In the genomic region with DNA sequence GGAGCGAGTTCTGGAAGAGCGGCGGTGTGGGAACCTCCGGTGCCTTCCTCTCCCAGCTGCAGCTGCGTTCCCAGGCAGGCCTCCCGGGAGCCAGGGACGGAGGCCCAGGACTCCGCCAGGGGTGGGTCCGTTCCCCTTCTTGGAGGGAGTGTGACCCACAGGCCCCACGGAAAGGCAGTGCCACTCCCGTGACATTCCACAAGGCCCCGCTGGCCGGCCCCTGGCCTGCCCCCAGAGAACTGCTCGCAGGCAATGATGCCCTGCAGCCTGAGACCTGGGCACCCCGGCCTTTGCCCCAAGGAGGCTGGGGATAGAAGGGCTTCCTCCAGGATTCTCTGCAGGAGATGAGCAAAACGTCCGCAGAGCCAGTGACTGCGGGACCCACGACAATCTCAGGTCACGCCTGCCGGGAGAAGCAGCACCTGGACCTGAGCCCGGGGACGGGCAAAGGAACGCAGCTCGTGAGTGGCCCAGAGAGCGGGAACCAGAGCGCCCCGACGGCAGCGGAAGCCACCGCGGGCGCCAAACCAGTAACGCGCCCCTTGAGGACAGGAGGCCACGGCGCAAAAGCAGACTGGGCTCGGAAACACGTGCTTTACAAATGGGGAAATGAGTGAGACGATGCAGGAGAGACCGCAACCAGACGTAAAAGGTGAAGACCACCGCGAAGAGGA, we compare ENCODE assay signal across 8 cellular contexts. TPM values are rescaled to one million over a fixed set of nuclear protein-coding genes. Genes with fewer than 3 reads are reported as not detected.
DNase-seq lines count a peak whose midpoint lies in the region; ATAC-seq and TF ChIP-seq lines count a peak whose summit lies in the region.

No MANE protein-coding gene starts in this region.

- H3K27me3 Mint-ChIP-seq in activated CD8-positive, alpha-beta T cell treated with anti-CD3 and anti-CD28 coated beads for 36 hours: peaks cover 13% of the 10 kb centered on the region

- TF ChIP-seq CTCF in activated CD8-positive, alpha-beta T cell treated with anti-CD3 and anti-CD28 coated beads for 36 hours (IDR thresholded peaks at IDR 0.05): no peak
- TF ChIP-seq CTCF in left ventricle myocardium inferior (IDR thresholded peaks at IDR 0.05; ENCODE audit: borderline replicate concordance): peak; percentile 29

- ATAC-seq in activated CD8-positive, alpha-beta T cell treated with anti-CD3 and anti-CD28 coated beads for 36 hours: peak; percentile 92
- no peak for ATAC-seq in HG02763 (IDR thresholded peaks at IDR 0.05; ENCODE audit: unreplicated experiment)

- no peaks in the 10 kb centered on the region for H3K36me3 Mint-ChIP-seq in activated CD8-positive, alpha-beta T cell treated with anti-CD3 and anti-CD28 coated beads for 36 hours (ENCODE audit: low read depth)

- no peaks in the 10 kb centered on the region for H3K9me3 ChIP-seq in ES-I3 (ENCODE audit: control insufficient read depth, insufficient read depth, low read length)
- peaks cover 7% of the 10 kb centered on the region for H3K9me3 ChIP-seq in left ventricle myocardium inferior (replicated peaks)

- peaks cover 70% of the 10 kb centered on the region for H3K27me3 ChIP-seq in left ventricle myocardium inferior (ENCODE audit: low read depth)

- no peaks in the 10 kb centered on the region for H3K36me3 ChIP-seq in ES-I3 (ENCODE audit: insufficient read depth, low read length)
- no peaks in the 10 kb centered on the region for H3K36me3 ChIP-seq in left ventricle myocardium inferior

- intact Hi-C loops in activated CD8-positive, alpha-beta T cell treated with anti-CD3 and anti-CD28 coated beads for 36 hours (cut with micrococcal nuclease): no loop called here
- intact Hi-C loops in left ventricle myocardium inferior (cut with micrococcal nuclease): no loop called here

- peak; percentile 68 for DNase-seq in activated CD8-positive, alpha-beta T cell treated with anti-CD3 and anti-CD28 coated beads for 36 hours
- DNase-seq in left ventricle myocardium inferior: peak; percentile 36
- peak in 2 of 3 donors; percentile 25 to 36 for DNase-seq in stimulated activated CD4-positive, alpha-beta T cell treated with anti-CD3 and anti-CD28 coated beads, Interleukin-12 subunit alpha, Interleukin-12 subunit beta, amount 100 ng/mL, for 48 hours (ENCODE audit: low read depth in 2 of 3, low spot score in 1 of 3)
- no peak for DNase-seq in HK-2 (ENCODE audit: unreplicated experiment)
- DNase-seq in NCI-H526 (lab: John Stamatoyannopoulos, UW): no peak
- DNase-seq in GF-D8 (lab: John Stamatoyannopoulos, UW): no peak

- H3K4me3 ChIP-seq in left ventricle myocardium inferior: peak overlapping the region; percentile 60

- peak overlapping the region; percentile 51; the same call in 1 of the 2 replicates for H3K9ac ChIP-seq in ES-I3 (ENCODE audit: low read depth, low read length)

- H3K27ac ChIP-seq in left ventricle myocardium inferior (replicated peaks): peak overlapping the region; percentile 80

- peaks cover 3% of the 10 kb centered on the region for H3K4me1 Mint-ChIP-seq in activated CD8-positive, alpha-beta T cell treated with anti-CD3 and anti-CD28 coated beads for 36 hours (ENCODE audit: low read depth)

- POLR2A ChIA-PET in activated CD8-positive, alpha-beta T cell treated with anti-CD3 and anti-CD28 coated beads for 36 hours (lab: Charles Lee): interaction anchor here (0.6 kb wide), 1 partner anchor 41 kb away, joined by 3 read pairs; no protein-coding TSS in a partner anchor

- peak overlapping the region; percentile 63 for H3K27ac Mint-ChIP-seq in activated CD8-positive, alpha-beta T cell treated with anti-CD3 and anti-CD28 coated beads for 36 hours

- H3K4me3 Mint-ChIP-seq in activated CD8-positive, alpha-beta T cell treated with anti-CD3 and anti-CD28 coated beads for 36 hours: peak overlapping the region; percentile 67

- CTCF ChIA-PET in activated CD8-positive, alpha-beta T cell treated with anti-CD3 and anti-CD28 coated beads for 36 hours (lab: Charles Lee): interaction anchor here (1.0 to 2.8 kb wide), 5 partner anchors 13 to 130 kb away, joined by 3 to 18 read pairs (median 3); no protein-coding TSS in a partner anchor

- H3K9me3 Mint-ChIP-seq in activated CD8-positive, alpha-beta T cell treated with anti-CD3 and anti-CD28 coated beads for 36 hours: peaks cover 4% of the 10 kb centered on the region

- no peaks in the 10 kb centered on the region for H3K4me1 ChIP-seq in ES-I3 (ENCODE audit: insufficient read depth, low read length)
- no peaks in the 10 kb centered on the region for H3K4me1 ChIP-seq in left ventricle myocardium inferior

RNA-seq across cellular contexts. Expression of a gene that starts 9.3 kb away (rescaled TPM):
- total RNA-seq in activated CD8-positive, alpha-beta T cell treated with anti-CD3 and anti-CD28 coated beads for 36 hours: not detected
- not detected for total RNA-seq in left ventricle myocardium inferior

RNA-seq across cellular contexts. Expression of a gene that starts 36.1 kb away (rescaled TPM):
- total RNA-seq in activated CD8-positive, alpha-beta T cell treated with anti-CD3 and anti-CD28 coated beads for 36 hours: 1 to 10 TPM; 3.6 to 4.1 TPM
- 6.3 TPM for total RNA-seq in left ventricle myocardium inferior

Comparison
In these comparisons a context has a peak if more than half of its experiments do, and no peak if none do; other contexts are left out.
1. DNase-seq: peak in activated CD8-positive, alpha-beta T cell treated with anti-CD3 and anti-CD28 coated beads for 36 hours (single experiment), left ventricle myocardium inferior (single experiment) and stimulated activated CD4-positive, alpha-beta T cell treated with anti-CD3 and anti-CD28 coated beads, Interleukin-12 subunit alpha, Interleukin-12 subunit beta, amount 100 ng/mL, for 48 hours (2 of 3); none in HK-2 (single experiment), NCI-H526 (0 of 2) and GF-D8 (single experiment).